13 cellular contexts compared by ENCODE assay signal in the genomic region with DNA sequence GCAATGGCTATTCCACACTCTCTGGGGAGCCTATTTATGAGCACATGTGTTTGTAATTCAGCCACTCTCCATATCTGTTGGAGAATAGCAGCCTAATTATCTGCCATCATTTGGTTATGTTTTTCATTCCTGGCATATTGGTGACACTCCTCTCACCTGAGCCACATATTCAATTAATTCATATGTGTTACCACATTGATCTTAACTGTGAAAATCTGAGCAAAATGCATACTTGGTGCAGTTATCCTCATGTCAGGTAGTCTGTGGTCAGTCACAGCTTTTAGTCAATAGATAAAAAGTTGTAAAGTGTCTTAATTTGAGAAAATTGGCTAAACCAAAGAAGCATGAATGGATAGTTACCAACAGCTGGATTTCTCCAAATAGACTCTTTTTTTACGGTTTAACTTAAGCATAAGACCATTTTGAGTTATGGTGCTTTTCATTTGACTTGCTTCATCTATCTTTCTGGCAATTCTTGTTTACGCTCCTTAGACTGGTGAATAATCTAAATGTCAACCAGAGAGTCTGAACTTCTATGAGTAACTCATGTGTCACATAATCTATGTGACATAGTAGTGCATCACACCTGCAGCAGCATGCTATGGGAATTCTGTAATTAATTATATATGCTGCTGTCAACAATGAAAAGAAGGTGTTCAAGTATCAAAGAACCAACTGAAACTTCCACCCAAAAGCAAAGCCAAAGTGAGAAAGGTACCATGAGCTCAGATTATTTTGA.
DNase-seq lines count a peak whose midpoint lies in the region; ATAC-seq, FAIRE-seq and TF ChIP-seq lines count a peak whose summit lies in the region.
"Had no signal": no experiment of that assay in that cellular context is flagged by ENCODE, and none has a peak within 500 bp of the region (broad histone marks: within the 10 kb centered on the region; RNA-seq: fewer than 3 reads in every experiment).

No MANE protein-coding gene starts in this region.

- H4K20me1 ChIP-seq in endothelial cell of umbilical vein (replicated peaks; ENCODE audit: control insufficient read depth, extremely low read depth, insufficient read depth, low read length) = no peaks in the 10 kb centered on the region

- FAIRE-seq in endothelial cell of umbilical vein (lab: Jason Lieb, UNC) = no peak
- FAIRE-seq: keratinocyte had no signal

- TF ChIP-seq CTCF in left ventricle myocardium inferior (IDR thresholded peaks at IDR 0.05; ENCODE audit: borderline replicate concordance) (no peak), endothelial cell of umbilical vein (IDR thresholded peaks at IDR 0.05; ENCODE audit: extremely low read depth in 1 of 2, insufficient read depth in 1 of 2, low read depth in 1 of 2, low read length in 2 of 2) (no peak)

- H3K9ac ChIP-seq in endothelial cell of umbilical vein (replicated peaks; ENCODE audit: extremely low read depth, insufficient read depth, low read length) = no peak overlapping the region

- H3K27me3 Mint-ChIP-seq in T-cell = no peaks in the 10 kb centered on the region

- no peaks in the 10 kb centered on the region for H3K9me1 ChIP-seq in endothelial cell of umbilical vein (replicated peaks; ENCODE audit: control insufficient read depth, extremely low read depth, insufficient read depth, low read length)

- peak overlapping the region; percentile 82 to 85 for H3K27ac Mint-ChIP-seq in T-cell

- H3K36me3 Mint-ChIP-seq in T-cell = peaks cover 40% of the 10 kb centered on the region

- H3K4me3 Mint-ChIP-seq in T-cell = peak overlapping the region; percentile 35 to 56 (median 41)

- CTCF ChIA-PET in T-cell (lab: Charles Lee) (interaction anchor here in 1 of 2 donors (1.0 to 3.0 kb wide), 7 partner anchors 14 to 104 kb away, joined by 3 to 14 read pairs (median 3); no protein-coding TSS in a partner anchor), endothelial cell of umbilical vein (lab: Charles Lee) (interaction anchor here (1.1 to 4.8 kb wide), 6 partner anchors 6 to 83 kb away, joined by 3 to 28 read pairs (median 4); no protein-coding TSS in a partner anchor)

- POLR2A ChIA-PET in T-cell (lab: Charles Lee) (interaction anchor here (0.6 to 3.2 kb wide), 6 partner anchors 8 to 100 kb away, joined by 3 to 16 read pairs (median 9); no protein-coding TSS in a partner anchor), endothelial cell of umbilical vein (lab: Charles Lee) (no interaction called here)

- no peaks in the 10 kb centered on the region for H3K36me3 ChIP-seq in left ventricle myocardium inferior
- H3K36me3 ChIP-seq in endothelial cell of umbilical vein (ENCODE audit: control insufficient read depth in 2 of 2, extremely low read depth in 1 of 2, insufficient read depth in 2 of 2, low read length in 2 of 2) = peaks cover 0 to 3% of the 10 kb centered on the region in 2 experiments
- H3K36me3 ChIP-seq: BE2C, WERI-Rb-1 had no signal

- DNase-seq in left ventricle myocardium inferior (no peak), cardiac septum (ENCODE audit: low spot score) (no peak), T-cell (no peak), endothelial cell of umbilical vein (ENCODE audit: low read depth, low spot score) (no peak)
- DNase-seq: BE2C, NCI-H1092, NCI-H2171 treated with DMSO at 0.1 percent for 48 hours, WERI-Rb-1 had no signal

- peak overlapping the region; percentile 30 for H3K4me2 ChIP-seq in endothelial cell of umbilical vein (ENCODE audit: insufficient read depth, low read length)

- intact Hi-C loops in left ventricle myocardium inferior (cut with micrococcal nuclease) (no loop called here), cardiac septum (cut with DNase I) (no loop called here), endothelial cell of umbilical vein (cut with micrococcal nuclease) (no loop called here)

- no peaks in the 10 kb centered on the region for H3K9me3 Mint-ChIP-seq in T-cell

- dilution Hi-C loops in endothelial cell of umbilical vein (cut with MboI; ENCODE audit: extremely low pct_ligation_motif_present, low sequenced_read_pairs) = loop anchor here (25.0 kb wide), 1 partner anchor 191 kb away; a partner anchor contains a TSS

- H3K9me3 ChIP-seq in left ventricle myocardium inferior (replicated peaks) = no peaks in the 10 kb centered on the region
- no peaks in the 10 kb centered on the region for H3K9me3 ChIP-seq in endothelial cell of umbilical vein (replicated peaks; ENCODE audit: control insufficient read depth, insufficient read depth, low read length)
- H3K9me3 ChIP-seq: BE2C had no signal

- H3K4me1 ChIP-seq in left ventricle myocardium inferior (peaks cover 95% of the 10 kb centered on the region), endothelial cell of umbilical vein (ENCODE audit: control insufficient read depth, extremely low read depth, insufficient read depth, low read length) (peaks cover 98% of the 10 kb centered on the region)
- H3K4me1 ChIP-seq: BE2C had no signal

- H2AFZ ChIP-seq in endothelial cell of umbilical vein (ENCODE audit: low read depth, low read length) = no peak overlapping the region

- peaks cover 88 to 91% (median 90%) of the 10 kb centered on the region in 3 donors for H3K4me1 Mint-ChIP-seq in T-cell

- H3K27ac ChIP-seq in left ventricle myocardium inferior (replicated peaks) = peak overlapping the region; percentile 5
- H3K27ac ChIP-seq in endothelial cell of umbilical vein (ENCODE audit: insufficient read depth, low read depth, low read length) = peak overlapping the region; percentile 36
- peak overlapping the region; percentile 36 for H3K27ac ChIP-seq in temporal lobe (ENCODE audit: low read depth, low read length)
- H3K27ac ChIP-seq: WERI-Rb-1 had no signal

- H3K4me3 ChIP-seq in left ventricle myocardium inferior = no peak overlapping the region
- H3K4me3 ChIP-seq in endothelial cell of umbilical vein (replicated peaks in 1 of 3; ENCODE audit: insufficient read depth in 1 of 3, low read depth in 1 of 3, low read length in 3 of 3) = no peak overlapping the region

- no TSS peak for BruUV-seq in endothelial cell of umbilical vein (replicated peaks; lab: Mats Ljungman, UMichigan)

- H3K27me3 ChIP-seq in left ventricle myocardium inferior (ENCODE audit: low read depth) (no peaks in the 10 kb centered on the region), endothelial cell of umbilical vein (ENCODE audit: control insufficient read depth in 2 of 2, insufficient read depth in 2 of 2, low read length in 2 of 2) (no peaks in the 10 kb centered on the region)
- H3K27me3 ChIP-seq: BE2C had no signal

- H3K79me2 ChIP-seq in endothelial cell of umbilical vein (ENCODE audit: control insufficient read depth, insufficient read depth, low read length) = peaks cover 91% of the 10 kb centered on the region

- ATAC-seq in T-cell (replicated peaks in 1 of 4) (no peak), GM21367 (IDR thresholded peaks at IDR 0.05; ENCODE audit: unreplicated experiment) (no peak), HG03442 (IDR thresholded peaks at IDR 0.05; ENCODE audit: unreplicated experiment) (no peak), HG02870 (IDR thresholded peaks at IDR 0.05; ENCODE audit: unreplicated experiment) (no peak)

- TF ChIP-seq POLR2A in endothelial cell of umbilical vein (IDR thresholded peaks at IDR 0.05; ENCODE audit: low read depth, low read length) = no peak

TF ChIP-seq in endothelial cell of umbilical vein, 7 proteins besides CTCF, POLR2A, EP300 and RAD21:
- TF ChIP-seq EZH2 (IDR thresholded peaks at IDR 0.05; ENCODE audit: borderline replicate concordance, low read depth, low read length, severe bottlenecking) (no peak), FOS (IDR thresholded peaks at IDR 0.05; ENCODE audit: borderline replicate concordance, insufficient read depth, low read length) (peak; percentile 39), POLR2AphosphoS5 (IDR thresholded peaks at IDR 0.05; ENCODE audit: insufficient read depth, low read depth, low read length) (peak; percentile 9), GATA2 (IDR thresholded peaks at IDR 0.05; ENCODE audit: insufficient read depth, insufficient read length, low read depth, low read length) (no peak)
TF ChIP-seq in endothelial cell of umbilical vein: peak in this region for 2.
